ENCODE assay signal across 9 cellular contexts in genomic region chr2:197209742-197210408, GRCh38.
DNase-seq lines count a peak whose midpoint lies in the region; ATAC-seq, FAIRE-seq and TF ChIP-seq lines count a peak whose summit lies in the region.
"Had no signal": no experiment of that assay in that cellular context is flagged by ENCODE, and none has a peak within 500 bp of the region (broad histone marks: within the 10 kb centered on the region; RNA-seq: fewer than 3 reads in every experiment).

No MANE protein-coding gene starts in this region.

- no peak for TF ChIP-seq CTCF in CD8-positive, alpha-beta T cell (IDR thresholded peaks at IDR 0.05)
- no peak for TF ChIP-seq CTCF in GM12878 (IDR thresholded peaks at IDR 0.05 in 2 of 3, conservative IDR thresholded peaks at IDR 0.05 in 1 of 3; ENCODE audit: control insufficient read depth in 2 of 3, extremely low read depth in 1 of 3, insufficient read depth in 1 of 3, low read depth in 3 of 3, low read length in 3 of 3)
- TF ChIP-seq CTCF in chondrocyte (IDR thresholded peaks at IDR 0.05): no peak

- H3K27me3 Mint-ChIP-seq in CD8-positive, alpha-beta T cell (ENCODE audit: low read depth): no peaks in the 10 kb centered on the region
- no peaks in the 10 kb centered on the region for H3K27me3 Mint-ChIP-seq in chondrocyte (ENCODE audit: low read depth)

- no peaks in the 10 kb centered on the region for H3K27me3 ChIP-seq in CD8-positive, alpha-beta T cell (ENCODE audit: insufficient read depth, low read length)
- H3K27me3 ChIP-seq in GM12878 (replicated peaks in 1 of 2; ENCODE audit: control insufficient read depth in 2 of 2, insufficient read depth in 2 of 2, low read length in 1 of 2): no peaks in the 10 kb centered on the region
- H3K27me3 ChIP-seq: cardiac muscle cell had no signal

- H3K27ac ChIP-seq in CD8-positive, alpha-beta T cell (ENCODE audit: low read depth, low read length): peak overlapping the region; percentile 24
- peak overlapping the region; percentile 97 for H3K27ac ChIP-seq in GM12878 (ENCODE audit: control insufficient read depth, insufficient read depth)
- H3K27ac ChIP-seq: cardiac muscle cell had no signal

- peak overlapping the region; percentile 100 for H3K27ac Mint-ChIP-seq in CD8-positive, alpha-beta T cell
- H3K27ac Mint-ChIP-seq in chondrocyte (ENCODE audit: unreplicated experiment): no peak overlapping the region

- in situ Hi-C loops in GM12878 (cut with MboI): no loop called here

- peaks cover 99% of the 10 kb centered on the region for H3K4me1 ChIP-seq in CD8-positive, alpha-beta T cell (ENCODE audit: insufficient read depth, low read length)
- H3K4me1 ChIP-seq in GM12878 (ENCODE audit: control insufficient read depth, insufficient read depth, low read length): peaks cover 94% of the 10 kb centered on the region

- no peaks in the 10 kb centered on the region for H4K20me1 ChIP-seq in GM12878 (ENCODE audit: control insufficient read depth, insufficient read depth)

- no peaks in the 10 kb centered on the region for H3K9me3 ChIP-seq in CD8-positive, alpha-beta T cell (ENCODE audit: low read length)
- H3K9me3 ChIP-seq in GM12878 (replicated peaks; ENCODE audit: control insufficient read depth, insufficient read depth, low read length): no peaks in the 10 kb centered on the region

- peaks cover 97% of the 10 kb centered on the region for H3K4me1 Mint-ChIP-seq in CD8-positive, alpha-beta T cell (ENCODE audit: low read depth)
- H3K4me1 Mint-ChIP-seq in chondrocyte (ENCODE audit: low read depth): peaks cover 65% of the 10 kb centered on the region

- peak overlapping the region; percentile 54 for H3K4me3 Mint-ChIP-seq in CD8-positive, alpha-beta T cell
- no peak overlapping the region for H3K4me3 Mint-ChIP-seq in chondrocyte (ENCODE audit: unreplicated experiment)

- no peak for TF ChIP-seq POLR2A in GM12878 (IDR thresholded peaks at IDR 0.05; ENCODE audit: low read depth, low read length)

- no peaks in the 10 kb centered on the region for H3K9me3 Mint-ChIP-seq in CD8-positive, alpha-beta T cell
- no peaks in the 10 kb centered on the region for H3K9me3 Mint-ChIP-seq in chondrocyte (ENCODE audit: low read depth)

- no peak for TF ChIP-seq RAD21 in GM12878 (IDR thresholded peaks at IDR 0.05; ENCODE audit: insufficient read depth, low read depth, low read length)

- DNase-seq in CD8-positive, alpha-beta T cell: peak in 5 of 7 experiments; percentile 22 to 54 (median 48)
- DNase-seq in NAMALWA (ENCODE audit: low spot score) (peak; percentile 69), GM12878 (ENCODE audit: low read depth, low spot score) (peak; percentile 76), NCI-H187 (lab: John Stamatoyannopoulos, UW) (no peak), chondrocyte (ENCODE audit: low spot score) (no peak), occipital lobe (lab: John Stamatoyannopoulos, UW) (no peak)
- DNase-seq in stimulated activated CD4-positive, alpha-beta T cell treated with anti-CD3 and anti-CD28 coated beads, Interleukin-4, amount 100 ng/mL, for 24 hours: peak; percentile 67

- SMC1A ChIA-PET in GM12878 (lab: Charles Lee; ENCODE audit: uncharacterized antibody, unreplicated experiment): interaction anchor here (0.7 to 18.1 kb wide), 18 partner anchors 9 to 98 kb away, joined by 3 to 433 read pairs (median 13); partner anchors contain the start of gene ANKRD44

- BruUV-seq in GM12878 (replicated peaks; lab: Mats Ljungman, UMichigan): no TSS peak

- POLR2A ChIA-PET in CD8-positive, alpha-beta T cell (lab: Charles Lee): interaction anchor here (0.6 to 17.9 kb wide), 10 partner anchors 11 to 117 kb away, joined by 3 to 288 read pairs (median 4); partner anchors contain the start of gene ANKRD44
- POLR2A ChIA-PET in GM12878 (lab: Charles Lee): interaction anchor here (0.7 to 6.5 kb wide), 16 partner anchors 11 to 97 kb away, joined by 3 to 80 read pairs (median 4); partner anchors contain the start of gene ANKRD44

- peak overlapping the region; percentile 76 for H3K9ac ChIP-seq in GM12878 (ENCODE audit: control insufficient read depth, insufficient read depth, low read length)

- intact Hi-C loops in CD8-positive, alpha-beta T cell (cut with DNase I, micrococcal nuclease): loop anchor here (1.0 to 10.0 kb wide), 4 partner anchors 11 to 1045 kb away; partner anchors contain the start of gene MOB4 (in 1 of the 2)
- intact Hi-C loops in GM12878 (cut with micrococcal nuclease; ENCODE audit: unreplicated experiment): loop anchor here (1.0 to 2.0 kb wide), 2 partner anchors 11 to 49 kb away; no protein-coding TSS in a partner anchor

- H3K79me2 ChIP-seq in GM12878 (ENCODE audit: control insufficient read depth, insufficient read depth, low read length): peaks cover 95% of the 10 kb centered on the region

- peak overlapping the region; percentile 45 for H2AFZ ChIP-seq in GM12878 (ENCODE audit: control insufficient read depth, low read depth, low read length)

- 0% methylated on average over 6 of the region's 6 CpGs for WGBS in GM12878 (ENCODE audit: insufficient coverage, insufficient replicate concordance, low lambda C conversion rate, missing lambda C conversion rate)

- peak in 1 of 2 experiments; percentile 21; a peak in 2 of 4 replicates for TF ChIP-seq EP300 in GM12878 (IDR thresholded peaks at IDR 0.05; ENCODE audit: borderline replicate concordance in 1 of 2, control insufficient read depth in 1 of 2, low read depth in 2 of 2, low read length in 2 of 2)

- peak; percentile 10 for ATAC-seq in CD8-positive, alpha-beta T cell
- peak; percentile 37 for ATAC-seq in GM21526 (IDR thresholded peaks at IDR 0.05; ENCODE audit: low FRiP score, unreplicated experiment)
- peak; percentile 47 for ATAC-seq in GM12878

- H3K36me3 Mint-ChIP-seq in CD8-positive, alpha-beta T cell: peaks cover 25% of the 10 kb centered on the region
- H3K36me3 Mint-ChIP-seq in chondrocyte (ENCODE audit: low read depth): no peaks in the 10 kb centered on the region

- CTCF ChIA-PET in CD8-positive, alpha-beta T cell (lab: Charles Lee): interaction anchor here (0.5 to 6.9 kb wide), 8 partner anchors 9 to 99 kb away, joined by 3 to 43 read pairs (median 3); no protein-coding TSS in a partner anchor
- CTCF ChIA-PET in GM12878 (lab: Yijun Ruan, JAX): interaction anchor here (0.6 to 1.8 kb wide), 13 partner anchors 11 to 102 kb away, joined by 3 to 9 read pairs (median 4); partner anchors contain the start of gene ANKRD44

- H3K4me2 ChIP-seq in GM12878 (ENCODE audit: control insufficient read depth, insufficient read depth): peak overlapping the region; percentile 85

- RAD21 ChIA-PET in GM12878 (lab: Charles Lee; ENCODE audit: unreplicated experiment): interaction anchor here (0.7 to 18.1 kb wide), 15 partner anchors 9 to 117 kb away, joined by 3 to 408 read pairs (median 5); partner anchors contain the start of gene ANKRD44

- H3K4me3 ChIP-seq in CD8-positive, alpha-beta T cell (ENCODE audit: low read depth, low read length): peak overlapping the region; percentile 11
- H3K4me3 ChIP-seq in GM12878: peak overlapping the region; percentile 28
- H3K4me3 ChIP-seq: cardiac muscle cell had no signal

- peak; percentile 65 for FAIRE-seq in GM12878 (lab: Jason Lieb, UNC)

- no peaks in the 10 kb centered on the region for H3K36me3 ChIP-seq in CD8-positive, alpha-beta T cell (ENCODE audit: insufficient read depth, low read length)
- no peaks in the 10 kb centered on the region for H3K36me3 ChIP-seq in GM12878 (ENCODE audit: control insufficient read depth in 2 of 2, insufficient read depth in 2 of 2, low read length in 1 of 2)
- H3K36me3 ChIP-seq: cardiac muscle cell had no signal

TF ChIP-seq in GM12878, 131 proteins besides CTCF, POLR2A, EP300 and RAD21 (continues in another document):
- TF ChIP-seq RUNX3 (IDR thresholded peaks at IDR 0.05; ENCODE audit: low read length): peak; percentile 72
- no peak for TF ChIP-seq SMC3 (IDR thresholded peaks at IDR 0.05; ENCODE audit: borderline replicate concordance, low read length)
- TF ChIP-seq CHD2 (IDR thresholded peaks at IDR 0.05; ENCODE audit: borderline replicate concordance, low read depth, low read length): no peak
- no peak for TF ChIP-seq ETV6 (conservative IDR thresholded peaks at IDR 0.05 in 1 of 2, IDR thresholded peaks at IDR 0.05 in 1 of 2; ENCODE audit: borderline replicate concordance in 1 of 2, low read depth in 1 of 2)
- no peak for TF ChIP-seq CEBPB (IDR thresholded peaks at IDR 0.05; ENCODE audit: borderline replicate concordance in 1 of 2, low read depth in 2 of 2, low read length in 2 of 2)
- TF ChIP-seq NKRF (conservative IDR thresholded peaks at IDR 0.05): no peak
- TF ChIP-seq MAX (IDR thresholded peaks at IDR 0.05; ENCODE audit: low read depth, low read length): no peak

Comparison
In these comparisons a context has a peak if more than half of its experiments do, and no peak if none do; other contexts are left out.
1. DNase-seq: peak in CD8-positive, alpha-beta T cell (5 of 7), NAMALWA (single experiment), GM12878 (single experiment) and stimulated activated CD4-positive, alpha-beta T cell treated with anti-CD3 and anti-CD28 coated beads, Interleukin-4, amount 100 ng/mL, for 24 hours (single experiment); none in NCI-H187 (0 of 2), chondrocyte (single experiment) and occipital lobe (single experiment).
2. Peak in every context shown above with its lines, with median percentiles within 50 percentile points of each other: ATAC-seq.